14 cellular contexts compared by ENCODE assay signal in genomic region chr3:187211532-187212274, GRCh38. TPM values are rescaled to one million over a fixed set of nuclear protein-coding genes. Genes with fewer than 3 reads are reported as not detected.
DNase-seq lines count a peak whose midpoint lies in the region; ATAC-seq and TF ChIP-seq lines count a peak whose summit lies in the region.
"Had no signal": no experiment of that assay in that cellular context is flagged by ENCODE, and none has a peak within 500 bp of the region (broad histone marks: within the 10 kb centered on the region; RNA-seq: fewer than 3 reads in every experiment).

No MANE protein-coding gene starts in this region.

- no peak overlapping the region for H3K4me3 ChIP-seq in AG10803 (ENCODE audit: low read length)
- no peak overlapping the region for H3K4me3 ChIP-seq in astrocyte of the spinal cord (ENCODE audit: low read depth, low read length)
- H3K4me3 ChIP-seq: ovary had no signal

- no peak overlapping the region for H3K4me3 Mint-ChIP-seq in T-cell
- H3K4me3 Mint-ChIP-seq: activated CD8-positive, alpha-beta T cell treated with anti-CD3 and anti-CD28 coated beads, Interleukin-2, amount 10 ng/mL, durations not matched to agents 7 days and 5 days had no signal

- DNase-seq in AG10803 (ENCODE audit: low read depth) (peak; percentile 87), MV-4-11 (lab: John Stamatoyannopoulos, UW) (peak; percentile 43), astrocyte of the spinal cord (ENCODE audit: low read depth, low spot score) (peak; percentile 32), iris pigment epithelial cell (ENCODE audit: low read depth) (peak; percentile 68), T-cell (no peak)
- DNase-seq in activated effector memory CD4-positive, alpha-beta T cell treated with Interleukin-2 at 50 U/mL for 16 hours = no peak
- DNase-seq: activated CD8-positive, alpha-beta T cell treated with anti-CD3 and anti-CD28 coated beads, Interleukin-2, amount 10 ng/mL, durations not matched to agents 7 days and 5 days; activated naive CD4-positive, alpha-beta T cell; ovary; T-helper 2 cell had no signal

- in situ Hi-C loops in astrocyte of the spinal cord (cut with HindIII; ENCODE audit: low sequenced_read_pairs) = no loop called here

- no peaks in the 10 kb centered on the region for H3K27me3 Mint-ChIP-seq in T-cell

- CTCF ChIA-PET in T-cell (lab: Charles Lee) = no interaction called here

- ATAC-seq in T-cell (replicated peaks in 1 of 4) = no peak
- ATAC-seq in HG03442 (IDR thresholded peaks at IDR 0.05; ENCODE audit: unreplicated experiment) = no peak
- no peak for ATAC-seq in GM18861 (IDR thresholded peaks at IDR 0.05; ENCODE audit: unreplicated experiment)
- ATAC-seq: activated CD8-positive, alpha-beta T cell treated with anti-CD3 and anti-CD28 coated beads, Interleukin-2, amount 10 ng/mL, durations not matched to agents 7 days and 5 days had no signal

- no peaks in the 10 kb centered on the region for H3K9me3 Mint-ChIP-seq in T-cell

- no peaks in the 10 kb centered on the region for H3K4me1 Mint-ChIP-seq in T-cell

- H3K36me3 Mint-ChIP-seq in T-cell = no peaks in the 10 kb centered on the region

- H3K27ac Mint-ChIP-seq in T-cell = no peak overlapping the region
- H3K27ac Mint-ChIP-seq: activated CD8-positive, alpha-beta T cell treated with anti-CD3 and anti-CD28 coated beads, Interleukin-2, amount 10 ng/mL, durations not matched to agents 7 days and 5 days had no signal

- POLR2A ChIA-PET in T-cell (lab: Charles Lee) = no interaction called here

- no peak for TF ChIP-seq CTCF in AG10803 (conservative IDR thresholded peaks at IDR 0.05; ENCODE audit: low read length)
- TF ChIP-seq CTCF in astrocyte of the spinal cord (IDR thresholded peaks at IDR 0.05; ENCODE audit: low read depth, low read length) = no peak

RNA-seq across cellular contexts. Expression of gene RTP1, which starts 14.4 kb away (rescaled TPM):
- not detected for total RNA-seq in T-cell
- total RNA-seq: activated CD8-positive, alpha-beta T cell treated with anti-CD3 and anti-CD28 coated beads, Interleukin-2, amount 10 ng/mL, durations not matched to agents 7 days and 5 days; mesenteric fat pad; OCI-LY7 had no signal

Comparison
In these comparisons a context has a peak if more than half of its experiments do, and no peak if none do; other contexts are left out.
1. DNase-seq: peak in AG10803 (single experiment), MV-4-11 (single experiment), astrocyte of the spinal cord (single experiment) and iris pigment epithelial cell (single experiment); none in T-cell (0 of 34) and activated effector memory CD4-positive, alpha-beta T cell treated with Interleukin-2 at 50 U/mL for 16 hours (single experiment).